In genomic region chr12:9048930-9049329, GRCh38 we compare ENCODE assay signal across 24 cellular contexts. TPM values are rescaled to one million over a fixed set of nuclear protein-coding genes. Genes with fewer than 3 reads are reported as not detected.
"Had no signal": no experiment of that assay in that cellular context is flagged by ENCODE, and none has a peak within 500 bp of the region (broad histone marks: within the 10 kb centered on the region; RNA-seq: fewer than 3 reads in every experiment).

No MANE protein-coding gene starts in this region.

- H3K36me3 Mint-ChIP-seq: naive B cell had no signal

- H3K27ac Mint-ChIP-seq: activated naive CD4-positive, alpha-beta T cell treated with anti-CD3 and anti-CD28 coated beads, Interleukin-2, amount 10 ng/mL, durations not matched to agents 7 days and 5 days; dendritic cell treated with granulocyte-macrophage colony-stimulating factor and Interleukin-4, amounts not matched to agents 40 ng/mL and 50 ng/mL, for 4 days; naive B cell had no signal

- H3K36me3 ChIP-seq: breast epithelium, esophagus squamous epithelium, heart right ventricle, left ventricle myocardium inferior, pancreas, prostate gland, transverse colon had no signal

- H3K4me3 ChIP-seq: breast epithelium, esophagus squamous epithelium, heart right ventricle, left ventricle myocardium inferior, pancreas, prostate gland, smooth muscle cell, transverse colon had no signal

- H3K27me3 ChIP-seq: breast epithelium, heart right ventricle, pancreas, transverse colon had no signal

- H3K27me3 Mint-ChIP-seq: activated naive CD4-positive, alpha-beta T cell treated with anti-CD3 and anti-CD28 coated beads, Interleukin-2, amount 10 ng/mL, durations not matched to agents 7 days and 5 days had no signal

- H3K9me3 Mint-ChIP-seq: dendritic cell treated with granulocyte-macrophage colony-stimulating factor and Interleukin-4, amounts not matched to agents 40 ng/mL and 50 ng/mL, for 4 days; neural crest cell had no signal

- DNase-seq: activated CD4-positive, alpha-beta T cell treated with anti-CD3 and anti-CD28 coated beads, Interleukin-2, amount 50 U/mL, for 4 hours; activated effector memory CD4-positive, alpha-beta T cell treated with anti-CD3 and anti-CD28 coated beads, Interleukin-2, amount 50 U/mL, for 16 hours; amygdala; esophagus squamous epithelium; foreskin melanocyte; heart right ventricle; islet precursor cell; left ventricle myocardium inferior; nucleus accumbens; pancreas; retina; stimulated activated CD4-positive, alpha-beta T cell treated with anti-CD3 and anti-CD28 coated beads, Interleukin-1b, Interleukin-23, amount 100 ng/mL, for 48 hours; stimulated activated CD4-positive, alpha-beta T cell treated with anti-CD3 and anti-CD28 coated beads, Interleukin-4, amount 100 ng/mL, for 4 hours; stimulated activated CD8-positive, alpha-beta memory T cell treated with anti-CD3 and anti-CD28 coated beads, Interleukin-4, amount 100 ng/mL, for 48 hours; stimulated activated naive CD4-positive, alpha-beta T cell treated with Interleukin-2 at 50 U/mL for 16 hours; T-helper 9 cell; transverse colon had no signal

- H3K9me3 ChIP-seq: breast epithelium, esophagus squamous epithelium, left ventricle myocardium inferior, pancreas, prostate gland, transverse colon had no signal

- H3K4me3 Mint-ChIP-seq: activated naive CD4-positive, alpha-beta T cell treated with anti-CD3 and anti-CD28 coated beads, Interleukin-2, amount 10 ng/mL, durations not matched to agents 7 days and 5 days; dendritic cell treated with granulocyte-macrophage colony-stimulating factor and Interleukin-4, amounts not matched to agents 40 ng/mL and 50 ng/mL, for 4 days; naive B cell; neural crest cell had no signal

- H3K4me1 Mint-ChIP-seq: naive B cell, neural crest cell had no signal

- H3K4me1 ChIP-seq: breast epithelium, esophagus squamous epithelium, pancreas, prostate gland, transverse colon had no signal

- H3K4me2 ChIP-seq: smooth muscle cell had no signal

RNA-seq across cellular contexts. Expression of gene KLRG1, which starts 59.6 kb away (rescaled TPM):
- polyA plus RNA-seq: smooth muscle cell had no signal
